ENCODE assay signal across 24 cellular contexts in genomic region chr13:105395041-105395440, GRCh38.
"Had no signal": no experiment of that assay in that cellular context is flagged by ENCODE, and none has a peak within 500 bp of the region (broad histone marks: within the 10 kb centered on the region; RNA-seq: fewer than 3 reads in every experiment).

No MANE protein-coding gene starts in this region.

- H3K27ac ChIP-seq: KMS-11, SJSA1, SK-N-MC had no signal

- H3K9me3 ChIP-seq: MG63, SJSA1 had no signal

- H3K9ac ChIP-seq: KMS-11 had no signal

- ATAC-seq: HepG2, K562 had no signal

- H3K4me3 ChIP-seq: K562, MG63, SJSA1, SK-N-MC had no signal

- H3K27me3 ChIP-seq: MG63, SJSA1 had no signal

- DNase-seq: Kasumi-1, MG63, NCI-H1092, NCI-H1105 treated with DMSO at 0.1 percent for 48 hours, NCI-H1417 treated with DMSO at 0.1 percent for 48 hours, NCI-H146, NCI-H1694 treated with DMSO at 0.1 percent for 48 hours, NCI-H1930, NCI-H2081, NCI-H2171, NCI-H226, NCI-H446, NCI-H510A, NCI-H524 treated with DMSO at 0.1 percent for 48 hours, NCI-H69, NCI-H774, Right ventricle myocardium superior, RPMI8226, SIG-M5 had no signal

- H3K36me3 ChIP-seq: MG63, SJSA1 had no signal

- H3K4me2 ChIP-seq: KMS-11 had no signal
